In the genomic region with DNA sequence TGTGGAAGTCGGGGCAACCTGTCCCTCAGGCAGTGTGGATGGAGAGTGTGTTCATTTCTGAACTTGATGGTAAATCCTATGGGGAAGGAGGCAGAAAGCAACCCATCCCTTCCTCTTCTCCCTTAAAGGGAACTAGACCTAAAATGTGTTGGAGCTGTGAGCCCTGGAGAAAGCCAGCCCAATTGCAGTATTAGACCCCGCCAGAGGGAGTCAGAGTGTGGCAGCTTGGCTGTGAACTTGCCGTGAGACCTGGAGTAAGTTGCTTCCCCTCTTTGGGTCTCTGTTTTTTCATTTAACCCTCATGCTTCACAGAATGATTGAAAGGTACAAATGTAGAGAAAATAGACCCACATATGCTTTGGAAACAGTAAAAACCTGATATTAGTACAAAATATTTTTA, we compare ENCODE assay signal across 16 cellular contexts.
DNase-seq lines count a peak whose midpoint lies in the region; ATAC-seq and TF ChIP-seq lines count a peak whose summit lies in the region.
"Had no signal": no experiment of that assay in that cellular context is flagged by ENCODE, and none has a peak within 500 bp of the region (broad histone marks: within the 10 kb centered on the region; RNA-seq: fewer than 3 reads in every experiment).

No MANE protein-coding gene starts in this region.

- no peak overlapping the region for H4K12ac ChIP-seq in trophoblast cell (ENCODE audit: low read depth, low read length)

- H3F3A ChIP-seq in PC-3 (ENCODE audit: low read length, unreplicated experiment): no peaks in the 10 kb centered on the region

- no peak overlapping the region for H3K14ac ChIP-seq in trophoblast cell (ENCODE audit: low read length)

- CTCF ChIA-PET in AG04449 (lab: Yijun Ruan, JAX) (interaction anchor here (0.6 to 1.2 kb wide), 3 partner anchors 113 to 249 kb away, joined by 3 read pairs; no protein-coding TSS in a partner anchor), PC-3 (lab: Charles Lee) (interaction anchor here (1.0 kb wide), 2 partner anchors 113 to 150 kb away, joined by 3 to 4 read pairs; no protein-coding TSS in a partner anchor), T-cell (lab: Charles Lee) (interaction anchor here in 1 of 2 donors (1.2 kb wide), 1 partner anchor 113 kb away, joined by 4 read pairs; no protein-coding TSS in a partner anchor)
- CTCF ChIA-PET in activated CD4-positive, alpha-beta memory T cell treated with anti-CD3 and anti-CD28 coated beads, Interleukin-2, amount 10 ng/mL, durations not matched to agents 7 days and 5 days (lab: Charles Lee): no interaction called here

- H2AK5ac ChIP-seq in trophoblast cell (ENCODE audit: low read length): no peak overlapping the region

- H3K36me3 ChIP-seq in PC-3 (ENCODE audit: low read depth, low read length): no peaks in the 10 kb centered on the region
- H3K36me3 ChIP-seq in trophoblast cell (ENCODE audit: control insufficient read depth in 1 of 2, insufficient read depth in 2 of 2, low read length in 2 of 2): no peaks in the 10 kb centered on the region
- no peaks in the 10 kb centered on the region for H3K36me3 ChIP-seq in ovary
- H3K36me3 ChIP-seq: WERI-Rb-1 had no signal

- H3K4me1 ChIP-seq in PC-3 (ENCODE audit: insufficient read depth, low read length) (no peaks in the 10 kb centered on the region), trophoblast cell (ENCODE audit: control insufficient read depth in 1 of 2, insufficient read depth in 2 of 2, low read length in 2 of 2) (no peaks in the 10 kb centered on the region), ovary (ENCODE audit: insufficient read depth) (no peaks in the 10 kb centered on the region)
- H3K4me1 ChIP-seq: testis had no signal

- no peak overlapping the region for H3K4ac ChIP-seq in trophoblast cell (ENCODE audit: low read depth, low read length)

- no peak overlapping the region for H3K18ac ChIP-seq in trophoblast cell (ENCODE audit: low read length)

- no peaks in the 10 kb centered on the region for H3K4me1 Mint-ChIP-seq in T-cell
- no peaks in the 10 kb centered on the region for H3K4me1 Mint-ChIP-seq in activated CD4-positive, alpha-beta memory T cell treated with anti-CD3 and anti-CD28 coated beads, Interleukin-2, amount 10 ng/mL, durations not matched to agents 7 days and 5 days
- H3K4me1 Mint-ChIP-seq: B cell had no signal

- no peaks in the 10 kb centered on the region for H3K9me3 Mint-ChIP-seq in T-cell
- H3K9me3 Mint-ChIP-seq in activated CD4-positive, alpha-beta memory T cell treated with anti-CD3 and anti-CD28 coated beads, Interleukin-2, amount 10 ng/mL, durations not matched to agents 7 days and 5 days: no peaks in the 10 kb centered on the region

- no peak overlapping the region for H3K23ac ChIP-seq in trophoblast cell (ENCODE audit: low read length)

- H3K4me2 ChIP-seq in PC-3 (ENCODE audit: low read length) (no peak overlapping the region), trophoblast cell (ENCODE audit: low read length) (no peak overlapping the region)

- no peaks in the 10 kb centered on the region for H4K20me1 ChIP-seq in PC-3 (ENCODE audit: low read length)

- no peak for TF ChIP-seq POLR2A in ovary (IDR thresholded peaks at IDR 0.05)

- no peak overlapping the region for H3K27ac Mint-ChIP-seq in T-cell
- H3K27ac Mint-ChIP-seq in activated CD4-positive, alpha-beta memory T cell treated with anti-CD3 and anti-CD28 coated beads, Interleukin-2, amount 10 ng/mL, durations not matched to agents 7 days and 5 days: no peak overlapping the region
- H3K27ac Mint-ChIP-seq: activated naive CD8-positive, alpha-beta T cell; B cell had no signal

- H2AFZ ChIP-seq in PC-3 (ENCODE audit: low read length) (no peak overlapping the region), trophoblast cell (ENCODE audit: insufficient read depth, low read length, poor library complexity) (no peak overlapping the region)

- H3K27me3 ChIP-seq in PC-3 (ENCODE audit: low read length) (no peaks in the 10 kb centered on the region), trophoblast cell (ENCODE audit: insufficient read depth, low read length) (no peaks in the 10 kb centered on the region), ovary (no peaks in the 10 kb centered on the region)
- H3K27me3 ChIP-seq: testis had no signal

- no CpG with 5 or more reads among the region's 3 CpGs for WGBS in trophoblast cell (ENCODE audit: extremely low coverage, insufficient coverage, insufficient read length)
- 19 to 24% (median 23%) methylated on average over 3 of the region's 3 CpGs for WGBS in ovary, 3 donors

- intact Hi-C loops in PC-3 (cut with micrococcal nuclease) (no loop called here), ovary (cut with DNase I) (no loop called here)

- POLR2A ChIA-PET in AG04449 (lab: Yijun Ruan, JAX): no interaction called here
- POLR2A ChIA-PET in PC-3 (lab: Charles Lee; ENCODE audit: unreplicated experiment): no interaction called here
- POLR2A ChIA-PET in T-cell (lab: Charles Lee): no interaction called here
- POLR2A ChIA-PET in activated CD4-positive, alpha-beta memory T cell treated with anti-CD3 and anti-CD28 coated beads, Interleukin-2, amount 10 ng/mL, durations not matched to agents 7 days and 5 days (lab: Charles Lee): no interaction called here

- TF ChIP-seq EP300 in ovary (IDR thresholded peaks at IDR 0.05): no peak

- H3K9me3 ChIP-seq in PC-3 (ENCODE audit: low read length) (no peaks in the 10 kb centered on the region), trophoblast cell (ENCODE audit: insufficient read depth, low read depth, low read length) (no peaks in the 10 kb centered on the region), ovary (no peaks in the 10 kb centered on the region)
- H3K9me3 ChIP-seq: testis had no signal

- no peak overlapping the region for H4K91ac ChIP-seq in trophoblast cell (ENCODE audit: low read depth, low read length)

- H4K8ac ChIP-seq in trophoblast cell (ENCODE audit: low read depth, low read length): no peak overlapping the region

- H3K4me3 ChIP-seq in AG04449 (ENCODE audit: low read depth, low read length) (no peak overlapping the region), PC-3 (ENCODE audit: low read length) (no peak overlapping the region), fibroblast of villous mesenchyme (ENCODE audit: low read depth, low read length) (no peak overlapping the region), trophoblast cell (ENCODE audit: low read depth, low read length) (no peak overlapping the region), ovary (no peak overlapping the region)
- H3K4me3 ChIP-seq: testis had no signal

- H3K27ac ChIP-seq in PC-3 (ENCODE audit: low read length) (no peak overlapping the region), trophoblast cell (ENCODE audit: low read depth, low read length) (no peak overlapping the region), ovary (no peak overlapping the region)
- H3K27ac ChIP-seq: testis, WERI-Rb-1 had no signal

- H3K79me2 ChIP-seq in PC-3 (ENCODE audit: low read length) (no peaks in the 10 kb centered on the region), trophoblast cell (ENCODE audit: control insufficient read depth, insufficient read depth, low read length, poor library complexity) (no peaks in the 10 kb centered on the region)

- no peak overlapping the region for H2BK5ac ChIP-seq in trophoblast cell (ENCODE audit: low read depth, low read length, poor library complexity)

- peak; percentile 1 for TF ChIP-seq CTCF in AG04449 (IDR thresholded peaks at IDR 0.05; ENCODE audit: insufficient read depth, low read length, missing control alignments)
- peak; percentile 35 for TF ChIP-seq CTCF in GM12873 (IDR thresholded peaks at IDR 0.05; ENCODE audit: insufficient read depth, low read depth, low read length, missing control alignments)
- TF ChIP-seq CTCF in PC-3 (conservative IDR thresholded peaks at IDR 0.05; ENCODE audit: low read depth, low read length): peak; percentile 32
- TF ChIP-seq CTCF in fibroblast of villous mesenchyme (IDR thresholded peaks at IDR 0.05; ENCODE audit: insufficient read depth, low read depth, low read length): peak; percentile 12
- TF ChIP-seq CTCF in ovary (IDR thresholded peaks at IDR 0.05): no peak

- no TSS peak for BruUV-seq in PC-3 (replicated peaks; lab: Mats Ljungman, UMichigan)

- ATAC-seq in PC-3: peak; percentile 35; the same call in 1 of the 2 replicates
- no peak for ATAC-seq in T-cell (replicated peaks in 1 of 4)
- ATAC-seq: left colon had no signal

- H2BK120ac ChIP-seq in trophoblast cell (ENCODE audit: insufficient read depth, low read length, poor library complexity): no peak overlapping the region

- no peak overlapping the region for H2BK12ac ChIP-seq in trophoblast cell (ENCODE audit: low read length)

- H3K9ac ChIP-seq in PC-3 (ENCODE audit: low read length): no peak overlapping the region
- H3K9ac ChIP-seq in trophoblast cell (ENCODE audit: low read length): no peak overlapping the region

- H3K27me3 Mint-ChIP-seq in T-cell: peaks cover 0 to 39% of the 10 kb centered on the region in 2 donors
- peaks cover 10% of the 10 kb centered on the region for H3K27me3 Mint-ChIP-seq in activated CD4-positive, alpha-beta memory T cell treated with anti-CD3 and anti-CD28 coated beads, Interleukin-2, amount 10 ng/mL, durations not matched to agents 7 days and 5 days

- DNase-seq in AG04449 (ENCODE audit: low read depth, low spot score) (no peak), PC-3 (peak; percentile 16), fibroblast of villous mesenchyme (ENCODE audit: low read depth) (no peak), T-cell (no peak), trophoblast cell (no peak), ovary (no peak)
- no peak for DNase-seq in activated CD4-positive, alpha-beta memory T cell treated with anti-CD3 and anti-CD28 coated beads, Interleukin-2, amount 10 ng/mL, durations not matched to agents 7 days and 5 days
- DNase-seq: central memory CD4-positive, alpha-beta T cell; left colon; NCI-H2081 treated with DMSO at 0.1 percent for 48 hours; NK-92 treated with Interleukin-12 subunit alpha and Interleukin-12 subunit beta, amount 100 ng/mL, for 24 hours; testis; WERI-Rb-1 had no signal

- no peaks in the 10 kb centered on the region for H3K9me2 ChIP-seq in PC-3 (replicated peaks; ENCODE audit: low read length)

- no peak overlapping the region for H3K4me3 Mint-ChIP-seq in T-cell
- H3K4me3 Mint-ChIP-seq in activated CD4-positive, alpha-beta memory T cell treated with anti-CD3 and anti-CD28 coated beads, Interleukin-2, amount 10 ng/mL, durations not matched to agents 7 days and 5 days: no peak overlapping the region
- H3K4me3 Mint-ChIP-seq: activated naive CD8-positive, alpha-beta T cell; B cell had no signal

- no peaks in the 10 kb centered on the region for H3K79me1 ChIP-seq in trophoblast cell (ENCODE audit: low read length)

- no peaks in the 10 kb centered on the region for H3K36me3 Mint-ChIP-seq in T-cell
- H3K36me3 Mint-ChIP-seq in activated CD4-positive, alpha-beta memory T cell treated with anti-CD3 and anti-CD28 coated beads, Interleukin-2, amount 10 ng/mL, durations not matched to agents 7 days and 5 days (ENCODE audit: low read depth): no peaks in the 10 kb centered on the region
- H3K36me3 Mint-ChIP-seq: activated naive CD8-positive, alpha-beta T cell had no signal

Comparison
In these comparisons a context has a peak if more than half of its experiments do, and no peak if none do; other contexts are left out.
1. CTCF ChIP-seq: peak in AG04449 (single experiment), GM12873 (single experiment), PC-3 (single experiment) and fibroblast of villous mesenchyme (single experiment); none in ovary (0 of 3).